Comparison of ENCODE assay signal across 25 cellular contexts in genomic region chr12:57902371-57903042, GRCh38. TPM values are rescaled to one million over a fixed set of nuclear protein-coding genes. Genes with fewer than 3 reads are reported as not detected.
DNase-seq lines count a peak whose midpoint lies in the region; ATAC-seq and TF ChIP-seq lines count a peak whose summit lies in the region.
"Had no signal": no experiment of that assay in that cellular context is flagged by ENCODE, and none has a peak within 500 bp of the region (broad histone marks: within the 10 kb centered on the region; RNA-seq: fewer than 3 reads in every experiment).

No MANE protein-coding gene starts in this region.

- H3K9me3 ChIP-seq in mesenchymal stem cell (ENCODE audit: control insufficient read depth, low read length), result no peaks in the 10 kb centered on the region
- H3K9me3 ChIP-seq: sigmoid colon, suprapubic skin had no signal

- H3K18ac ChIP-seq in mesenchymal stem cell (ENCODE audit: low read depth in 1 of 2, low read length in 2 of 2), result no peak overlapping the region

- peaks cover 0 to 10% of the 10 kb centered on the region in 2 experiments for H3K27me3 ChIP-seq in mesenchymal stem cell (ENCODE audit: control insufficient read depth in 1 of 2, insufficient read depth in 1 of 2, low read length in 2 of 2)
- H3K27me3 ChIP-seq: sigmoid colon, suprapubic skin had no signal

- H3K27ac ChIP-seq in mesenchymal stem cell (ENCODE audit: low read length, poor library complexity, severe bottlenecking), result no peak overlapping the region
- H3K27ac ChIP-seq: parathyroid adenoma, PC-9, suprapubic skin had no signal

- no peak overlapping the region for H2BK15ac ChIP-seq in mesenchymal stem cell (ENCODE audit: low read depth, poor library complexity, severe bottlenecking)

- no peak overlapping the region for H2BK120ac ChIP-seq in mesenchymal stem cell (ENCODE audit: low read depth, low read length)

- H3K4me1 ChIP-seq in mesenchymal stem cell (ENCODE audit: control insufficient read depth, insufficient read depth, low read depth, low read length), result peaks cover 10% of the 10 kb centered on the region
- H3K4me1 ChIP-seq: parathyroid adenoma had no signal

- H3K4me2 ChIP-seq in mesenchymal stem cell (ENCODE audit: low read length, poor library complexity, severe bottlenecking), result no peak overlapping the region
- H3K4me2 ChIP-seq: PC-9 had no signal

- no peak overlapping the region for H2AK5ac ChIP-seq in mesenchymal stem cell (ENCODE audit: low read length, severe bottlenecking)

- H3K36me3 Mint-ChIP-seq in chondrocyte (ENCODE audit: low read depth), result no peaks in the 10 kb centered on the region
- H3K36me3 Mint-ChIP-seq: naive thymus-derived CD8-positive, alpha-beta T cell had no signal

- H3K14ac ChIP-seq in mesenchymal stem cell (ENCODE audit: low read length in 2 of 2), result no peak overlapping the region

- no peak overlapping the region for H2BK12ac ChIP-seq in mesenchymal stem cell (ENCODE audit: low read length in 2 of 2)

- H2AFZ ChIP-seq in mesenchymal stem cell (ENCODE audit: low read depth, low read length), result no peak overlapping the region
- H2AFZ ChIP-seq: parathyroid adenoma, PC-9 had no signal

- H3K9ac ChIP-seq in mesenchymal stem cell (ENCODE audit: low read length), result no peak overlapping the region
- H3K9ac ChIP-seq: parathyroid adenoma had no signal

- H4K8ac ChIP-seq in mesenchymal stem cell (ENCODE audit: low read length), result no peak overlapping the region

- H3K27me3 Mint-ChIP-seq in chondrocyte (ENCODE audit: low read depth), result peaks cover 3% of the 10 kb centered on the region

- no peak for ATAC-seq in GM19467 (IDR thresholded peaks at IDR 0.05; ENCODE audit: unreplicated experiment)
- ATAC-seq: activated T-cell treated with anti-CD3 and anti-CD28 coated beads, Interleukin-2, amount 50 U/mL, for 72 hours; naive thymus-derived CD8-positive, alpha-beta T cell had no signal

- H3K23ac ChIP-seq in mesenchymal stem cell (ENCODE audit: low read length in 2 of 2), result no peak overlapping the region

- H3K79me1 ChIP-seq in mesenchymal stem cell (replicated peaks; ENCODE audit: low read length, poor library complexity, severe bottlenecking), result no peaks in the 10 kb centered on the region

- H3K4me1 Mint-ChIP-seq in chondrocyte (ENCODE audit: low read depth), result peaks cover 39% of the 10 kb centered on the region

- 70% methylated on average over 3 of the region's 3 CpGs for WGBS in mesenchymal stem cell

- H4K91ac ChIP-seq in mesenchymal stem cell (ENCODE audit: low read length), result no peak overlapping the region

- TF ChIP-seq CTCF in AG10803 (conservative IDR thresholded peaks at IDR 0.05; ENCODE audit: low read length), result no peak
- no peak for TF ChIP-seq CTCF in chondrocyte (IDR thresholded peaks at IDR 0.05)

- H3K4me3 ChIP-seq in AG10803 (ENCODE audit: low read length) (no peak overlapping the region), mesenchymal stem cell (ENCODE audit: insufficient read depth in 1 of 2, low read depth in 1 of 2, low read length in 2 of 2) (no peak overlapping the region)
- H3K4me3 ChIP-seq: PC-9, sigmoid colon, suprapubic skin had no signal

- no peak overlapping the region for H3K4ac ChIP-seq in mesenchymal stem cell (ENCODE audit: low read depth in 1 of 2, low read length in 2 of 2)

- peak; percentile 22 for DNase-seq in AG10803 (ENCODE audit: low read depth)
- peak; percentile 26 to 40 for DNase-seq in Kasumi-1 (lab: John Stamatoyannopoulos, UW)
- DNase-seq in chondrocyte (ENCODE audit: low spot score), result no peak
- peak; percentile 46 for DNase-seq in mesenchymal stem cell
- DNase-seq in HCEC 1CT, result no peak
- DNase-seq in NCI-H1048 (lab: John Stamatoyannopoulos, UW), result no peak
- no peak for DNase-seq in amniotic stem cell (lab: John Stamatoyannopoulos, UW)
- DNase-seq: activated CD4-positive, CD25-positive, alpha-beta regulatory T cell treated with anti-CD3 and anti-CD28 coated beads, Interleukin-2, amount 50 U/mL, for 72 hours; activated CD8-positive, alpha-beta memory T cell treated with anti-CD3 and anti-CD28 coated beads for 24 hours; activated naive CD4-positive, alpha-beta T cell treated with anti-CD3 and anti-CD28 coated beads, Interleukin-2, amount 50 U/mL, for 16 hours; activated T-cell treated with anti-CD3 and anti-CD28 coated beads, Interleukin-2, amount 50 U/mL, for 72 hours; hippocampal formation; mammary epithelial cell; MM.1S; naive thymus-derived CD8-positive, alpha-beta T cell; NCI-H187 treated with DMSO at 0.1 percent for 48 hours; NCI-H2227 treated with DMSO at 0.1 percent for 48 hours; NCI-H774; PC-9; sigmoid colon; T1000 had no signal

- no peak overlapping the region for H3K4me3 Mint-ChIP-seq in chondrocyte (ENCODE audit: unreplicated experiment)
- H3K4me3 Mint-ChIP-seq: activated T-cell treated with anti-CD3 and anti-CD28 coated beads, Interleukin-2, amount 50 U/mL, for 72 hours; dendritic cell treated with granulocyte-macrophage colony-stimulating factor and Interleukin-4, amounts not matched to agents 40 ng/mL and 50 ng/mL, for 4 days had no signal

- no peaks in the 10 kb centered on the region for H3K9me3 Mint-ChIP-seq in chondrocyte (ENCODE audit: low read depth)
- H3K9me3 Mint-ChIP-seq: activated T-cell treated with anti-CD3 and anti-CD28 coated beads, Interleukin-2, amount 50 U/mL, for 72 hours; dendritic cell treated with granulocyte-macrophage colony-stimulating factor and Interleukin-4, amounts not matched to agents 40 ng/mL and 50 ng/mL, for 4 days; naive thymus-derived CD8-positive, alpha-beta T cell had no signal

- peak overlapping the region; percentile 83 for H3K27ac Mint-ChIP-seq in chondrocyte (ENCODE audit: unreplicated experiment)
- H3K27ac Mint-ChIP-seq: activated T-cell treated with anti-CD3 and anti-CD28 coated beads, Interleukin-2, amount 50 U/mL, for 72 hours; dendritic cell treated with granulocyte-macrophage colony-stimulating factor and Interleukin-4, amounts not matched to agents 40 ng/mL and 50 ng/mL, for 4 days had no signal

- no peak overlapping the region for H2BK5ac ChIP-seq in mesenchymal stem cell (ENCODE audit: low read depth, low read length, poor library complexity, severe bottlenecking)

- no peaks in the 10 kb centered on the region for H3K36me3 ChIP-seq in mesenchymal stem cell (ENCODE audit: control insufficient read depth in 1 of 2, insufficient read depth in 2 of 2, low read depth in 1 of 2, low read length in 2 of 2)
- H3K36me3 ChIP-seq: sigmoid colon, suprapubic skin had no signal

RNA-seq across cellular contexts. Expression of gene ATP23, which starts 38.9 kb away (rescaled TPM):
- total RNA-seq in chondrocyte, result 2.3 to 5.3 TPM (median 3.6 TPM) in 3 replicates
- 6.5 TPM for polyA plus RNA-seq in mesenchymal stem cell (2013, experiment 1 of 2)
- 5.7 TPM for polyA plus RNA-seq in mesenchymal stem cell (2013, experiment 2 of 2)

RNA-seq across cellular contexts. Expression of gene CTDSP2, which starts 56.0 kb away (rescaled TPM):
- total RNA-seq in chondrocyte, result 113 to 124 TPM (median 123 TPM) in 3 replicates
- 136 TPM for polyA plus RNA-seq in mesenchymal stem cell (2013, experiment 1 of 2)
- polyA plus RNA-seq in mesenchymal stem cell (2013, experiment 2 of 2), result 129 TPM

Comparison
In these comparisons a context has a peak if more than half of its experiments do, and no peak if none do; other contexts are left out.
1. DNase-seq: peak in AG10803 (single experiment), Kasumi-1 (2 of 2) and mesenchymal stem cell (single experiment); none in chondrocyte (single experiment), HCEC 1CT (single experiment), NCI-H1048 (single experiment) and amniotic stem cell (single experiment).